ENCODE assay signal across 23 cellular contexts in genomic region chr14:96459851-96460250, GRCh38. TPM values are rescaled to one million over a fixed set of nuclear protein-coding genes. Genes with fewer than 3 reads are reported as not detected.
A peak's percentile ranks its signal among the peaks of the same experiment; 100 is the strongest.
DNase-seq lines count a peak whose midpoint lies in the region; FAIRE-seq and TF ChIP-seq lines count a peak whose summit lies in the region.
"Had no signal": no experiment of that assay in that cellular context is flagged by ENCODE, and none has a peak within 500 bp of the region (broad histone marks: within the 10 kb centered on the region; RNA-seq: fewer than 3 reads in every experiment).

No MANE protein-coding gene starts in this region.

- DNase-seq in COLO829 (ENCODE audit: low spot score) (peak; percentile 92), SK-MEL-5 (ENCODE audit: low read depth, low spot score) (peak; percentile 48), type B pancreatic cell (ENCODE audit: extremely low spot score, unreplicated experiment) (no peak), middle frontal gyrus (ENCODE audit: extremely low spot score, low spot score) (no peak), D721Med (ENCODE audit: insufficient read length, low spot score) (no peak)
- DNase-seq: AML-193; Calu3; CD4-positive, alpha-beta T cell; CD8-positive, alpha-beta T cell; COR-L47; DMS 273 treated with DMSO at 0.1 percent for 48 hours; DMS153; DMS53; DMS79; DND-41; EL; GDM1 had no signal

- H3K9me3 Mint-ChIP-seq in type B pancreatic cell, result no peaks in the 10 kb centered on the region
- H3K9me3 Mint-ChIP-seq: CD4-positive, alpha-beta T cell; CD8-positive, alpha-beta T cell had no signal

- H3K4me3 Mint-ChIP-seq in type B pancreatic cell, result no peak overlapping the region
- H3K4me3 Mint-ChIP-seq: B cell; CD4-positive, alpha-beta T cell; CD8-positive, alpha-beta T cell had no signal

- no peaks in the 10 kb centered on the region for H3K27me3 Mint-ChIP-seq in type B pancreatic cell

- H3K27ac Mint-ChIP-seq in type B pancreatic cell, result peak overlapping the region; percentile 40
- H3K27ac Mint-ChIP-seq: B cell; CD4-positive, alpha-beta T cell; CD8-positive, alpha-beta T cell had no signal

- in situ Hi-C loops in SK-MEL-5 (cut with HindIII; ENCODE audit: low pct_unique_long_range_greater_than_20kb, low sequenced_read_pairs), result no loop called here

- no peak for FAIRE-seq in D721Med (lab: Jason Lieb, UNC)
- FAIRE-seq: A549, GM12878, GM12892, GM18507, GM19239 had no signal

- H3K4me1 Mint-ChIP-seq in type B pancreatic cell (ENCODE audit: unreplicated experiment), result peaks cover 9% of the 10 kb centered on the region
- H3K4me1 Mint-ChIP-seq: B cell had no signal

- no peak for TF ChIP-seq CTCF in type B pancreatic cell (conservative IDR thresholded peaks at IDR 0.05)
- TF ChIP-seq CTCF in D721Med (IDR thresholded peaks at IDR 0.05; ENCODE audit: insufficient read depth, missing control alignments), result no peak

- peaks cover 6% of the 10 kb centered on the region for H3K36me3 Mint-ChIP-seq in type B pancreatic cell
- H3K36me3 Mint-ChIP-seq: CD8-positive, alpha-beta T cell had no signal

RNA-seq across cellular contexts. Expression of gene PAPOLA, which starts 42.3 kb away (rescaled TPM):
- 118 and 120 TPM in 2 replicates for total RNA-seq in SK-MEL-5 (2014; rRNA removed; shearing (Covaris generic))
- 118 and 150 TPM in 2 replicates for polyA plus RNA-seq in SK-MEL-5 (2015; cell fraction: cytosol; rRNA removed)
- 193 and 214 TPM in 2 replicates for polyA plus RNA-seq in SK-MEL-5 (2015; cell fraction: nucleus; rRNA removed)
- total RNA-seq in type B pancreatic cell (ENCODE audit: low replicate concordance), result 184 and 210 TPM in 2 replicates

Comparison
In these comparisons a context has a peak if more than half of its experiments do, and no peak if none do; other contexts are left out.
1. DNase-seq: peak in COLO829 (single experiment) and SK-MEL-5 (single experiment); none in type B pancreatic cell (single experiment), middle frontal gyrus (single experiment) and D721Med (single experiment).